In genomic region chr10:131245475-131246059, GRCh38 we compare ENCODE assay signal across 20 cellular contexts.
DNase-seq lines count a peak whose midpoint lies in the region; ATAC-seq and TF ChIP-seq lines count a peak whose summit lies in the region.
"Had no signal": no experiment of that assay in that cellular context is flagged by ENCODE, and none has a peak within 500 bp of the region (broad histone marks: within the 10 kb centered on the region; RNA-seq: fewer than 3 reads in every experiment).

No MANE protein-coding gene starts in this region.

- H3K27me3 ChIP-seq in BLaER1 (no peaks in the 10 kb centered on the region), RWPE2 (ENCODE audit: insufficient read depth, poor library complexity, severe bottlenecking) (no peaks in the 10 kb centered on the region), osteoblast (ENCODE audit: insufficient read depth, low read length) (no peaks in the 10 kb centered on the region), upper lobe of right lung (peaks cover 17% of the 10 kb centered on the region)

- H3K4me3 ChIP-seq in BLaER1 (peak overlapping the region; percentile 36; the same call in 1 of the 2 replicates), RWPE2 (ENCODE audit: severe bottlenecking) (no peak overlapping the region), osteoblast (ENCODE audit: insufficient read depth, low read length) (no peak overlapping the region), upper lobe of right lung (no peak overlapping the region)
- H3K4me3 ChIP-seq: GM12878, GM23248, HAP-1 had no signal

- intact Hi-C loops in upper lobe of right lung (cut with DNase I): no loop called here

- DNase-seq in RWPE2 (ENCODE audit: low spot score) (peak; percentile 49), osteoblast (ENCODE audit: insufficient read length, low spot score, missing footprints) (peak; percentile 37), upper lobe of right lung (peak; percentile 44), GM20000 (ENCODE audit: low spot score) (no peak)
- DNase-seq: 8988T; C1 segment of cervical spinal cord; CD4-positive, CD25-positive, alpha-beta regulatory T cell; CD8-positive, alpha-beta memory T cell; COR-L47; DMS 273 treated with DMSO at 0.1 percent for 48 hours; DMS53; DND-41; EL; GM23248 had no signal

- no peak overlapping the region for H2AFZ ChIP-seq in osteoblast (ENCODE audit: low read length)
- H2AFZ ChIP-seq: GM23248 had no signal

- ATAC-seq in RWPE2 (ENCODE audit: low read depth) (no peak), upper lobe of right lung (no peak), GM21447 (IDR thresholded peaks at IDR 0.05; ENCODE audit: unreplicated experiment) (no peak), HG02973 (IDR thresholded peaks at IDR 0.05; ENCODE audit: unreplicated experiment) (no peak)
- ATAC-seq: GM12878, HepG2 had no signal

- TF ChIP-seq CTCF in RWPE2 (IDR thresholded peaks at IDR 0.05; ENCODE audit: poor library complexity, severe bottlenecking): no peak
- no peak for TF ChIP-seq CTCF in osteoblast (IDR thresholded peaks at IDR 0.05; ENCODE audit: extremely low read depth, low read depth, low read length)
- no peak for TF ChIP-seq CTCF in upper lobe of right lung (IDR thresholded peaks at IDR 0.05)
- no peak for TF ChIP-seq CTCF in GM20000 (IDR thresholded peaks at IDR 0.05; ENCODE audit: extremely low read depth, missing control alignments)

- H4K20me1 ChIP-seq in BLaER1 (no peaks in the 10 kb centered on the region), osteoblast (ENCODE audit: insufficient read depth, low read length) (no peaks in the 10 kb centered on the region)

- peaks cover 100% of the 10 kb centered on the region for H3K4me1 ChIP-seq in BLaER1
- no peaks in the 10 kb centered on the region for H3K4me1 ChIP-seq in RWPE2 (ENCODE audit: insufficient read depth, poor library complexity, severe bottlenecking)
- no peaks in the 10 kb centered on the region for H3K4me1 ChIP-seq in osteoblast (ENCODE audit: insufficient read depth, low read length)
- H3K4me1 ChIP-seq in upper lobe of right lung: no peaks in the 10 kb centered on the region
- H3K4me1 ChIP-seq: HAP-1 had no signal

- H3K36me3 ChIP-seq in BLaER1 (peaks cover 18% of the 10 kb centered on the region), RWPE2 (ENCODE audit: low read depth) (no peaks in the 10 kb centered on the region), osteoblast (ENCODE audit: insufficient read depth, low read length) (no peaks in the 10 kb centered on the region), upper lobe of right lung (no peaks in the 10 kb centered on the region)
- H3K36me3 ChIP-seq: HAP-1 had no signal

- H3K9me3 ChIP-seq in BLaER1: no peaks in the 10 kb centered on the region
- H3K9me3 ChIP-seq in RWPE2 (ENCODE audit: severe bottlenecking): peaks cover 3% of the 10 kb centered on the region
- H3K9me3 ChIP-seq in osteoblast (ENCODE audit: low read depth, low read length): peaks cover 5% of the 10 kb centered on the region
- no peaks in the 10 kb centered on the region for H3K9me3 ChIP-seq in upper lobe of right lung
- H3K9me3 ChIP-seq: HAP-1 had no signal

- peak overlapping the region; percentile 97 for H3K4me2 ChIP-seq in BLaER1
- H3K4me2 ChIP-seq in osteoblast (ENCODE audit: insufficient read depth, low read length): no peak overlapping the region

- no peaks in the 10 kb centered on the region for H3K79me2 ChIP-seq in osteoblast (ENCODE audit: insufficient read depth, low read length)

- peak overlapping the region; percentile 92 for H3K27ac ChIP-seq in BLaER1
- no peak overlapping the region for H3K27ac ChIP-seq in RWPE2 (ENCODE audit: poor library complexity, severe bottlenecking)
- no peak overlapping the region for H3K27ac ChIP-seq in osteoblast (ENCODE audit: low read depth, low read length)
- H3K27ac ChIP-seq in upper lobe of right lung: no peak overlapping the region
- H3K27ac ChIP-seq: GM23248 had no signal

- no peak overlapping the region; the same call in 1 of the 2 replicates for H3K9ac ChIP-seq in BLaER1
- H3K9ac ChIP-seq: GM23248 had no signal
